Comparison of ENCODE assay signal across 2 cellular contexts in the genomic region with DNA sequence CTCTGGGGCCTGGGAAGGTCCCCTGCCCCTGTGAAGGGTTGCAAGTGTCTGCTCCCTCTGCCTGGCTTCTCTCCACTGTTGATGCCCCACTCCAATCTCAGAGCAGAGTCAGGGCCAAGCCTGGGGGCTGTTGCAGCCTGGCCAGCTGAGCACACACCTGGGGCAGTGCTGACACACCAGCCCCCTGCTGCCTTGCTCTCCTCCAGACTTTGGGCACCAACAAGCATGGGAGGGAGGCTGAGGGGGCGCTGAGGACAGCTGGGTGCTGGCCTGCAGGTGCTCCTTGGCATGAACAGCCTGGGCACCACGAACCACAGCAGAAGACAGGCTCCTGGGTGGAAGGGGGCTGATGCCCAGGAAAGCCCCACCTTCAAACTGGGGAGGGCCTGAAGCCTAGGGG.
TF ChIP-seq lines count a peak whose summit lies in the region.

No MANE protein-coding gene starts in this region.

TF ChIP-seq in HepG2, 621 proteins besides CTCF, POLR2A, EP300 and RAD21:
- TF ChIP-seq IKZF1 (IDR thresholded peaks at IDR 0.05): no peak
- TF ChIP-seq ZZZ3 (CRISPR knock-in tag; IDR thresholded peaks at IDR 0.05; ENCODE audit: borderline replicate concordance): no peak
- no peak for TF ChIP-seq ZNF883 (CRISPR knock-in tag; IDR thresholded peaks at IDR 0.05; ENCODE audit: not compliant biosample characterization)
- TF ChIP-seq RBM39 (IDR thresholded peaks at IDR 0.05; ENCODE audit: low read depth, low read length, poor library complexity, severe bottlenecking): no peak
- no peak for TF ChIP-seq ZNF841 (CRISPR knock-in tag; IDR thresholded peaks at IDR 0.05; ENCODE audit: borderline replicate concordance)

TF ChIP-seq in GM12891, 5 proteins besides CTCF, POLR2A, EP300 and RAD21:
- TF ChIP-seq SPI1 (IDR thresholded peaks at IDR 0.05; ENCODE audit: low read depth, low read length) (no peak), PAX5 (IDR thresholded peaks at IDR 0.05; ENCODE audit: insufficient read depth, low read length, severe bottlenecking) (no peak)
TF ChIP-seq in GM12891: peak in this region for 0.
